In genomic region chr3:195634426-195635261, GRCh38 we compare ENCODE assay signal across 7 cellular contexts. TPM values are rescaled to one million over a fixed set of nuclear protein-coding genes. Genes with fewer than 3 reads are reported as not detected.
DNase-seq lines count a peak whose midpoint lies in the region; ATAC-seq and TF ChIP-seq lines count a peak whose summit lies in the region.
"Not testable (repeated sequence)": the region's sequence is repeated elsewhere in the genome, so short reads cannot be mapped to it uniquely, and the experiment has no call there.

No MANE protein-coding gene starts in this region.

- ATAC-seq in GM18873 (IDR thresholded peaks at IDR 0.05; ENCODE audit: low FRiP score, unreplicated experiment), result peak; percentile 88
- peak; percentile 92 for ATAC-seq in HG02571 (IDR thresholded peaks at IDR 0.05; ENCODE audit: unreplicated experiment)
- peak; percentile 75 for ATAC-seq in HG03558 (IDR thresholded peaks at IDR 0.05; ENCODE audit: extremely low read depth, unreplicated experiment)
- ATAC-seq in sciatic nerve, result peak; percentile 99

- TF ChIP-seq POLR2A in breast epithelium (IDR thresholded peaks at IDR 0.05), result not testable (repeated sequence)

- not testable (repeated sequence) for H3K27me3 ChIP-seq in breast epithelium; iPS-20b (ENCODE audit: insufficient read depth, low read length)

- H3K36me3 ChIP-seq in breast epithelium; iPS-20b (ENCODE audit: insufficient read depth, low read depth, low read length): not testable (repeated sequence)

- DNase-seq in activated CD4-positive, alpha-beta T cell treated with anti-CD3 and anti-CD28 coated beads for 48 hours, result peak; percentile 78
- DNase-seq in breast epithelium (ENCODE audit: low spot score in 2 of 2); sciatic nerve (ENCODE audit: low spot score): not testable (repeated sequence)

- H3K4me1 ChIP-seq in breast epithelium; iPS-20b (ENCODE audit: insufficient read depth, low read length): not testable (repeated sequence)

- TF ChIP-seq CTCF in breast epithelium (IDR thresholded peaks at IDR 0.05), result not testable (repeated sequence)

- intact Hi-C loops in breast epithelium (cut with DNase I; ENCODE audit: low total_unique reads); sciatic nerve (cut with DNase I): not testable (repeated sequence)

- H3K9ac ChIP-seq in iPS-20b (ENCODE audit: low read depth, low read length), result not testable (repeated sequence)

- peak overlapping the region in 1 of 2 donors; percentile 61 for H3K27ac ChIP-seq in breast epithelium
- not testable (repeated sequence) for H3K27ac ChIP-seq in iPS-20b (ENCODE audit: low read length)

- H3K9me3 ChIP-seq in breast epithelium; iPS-20b (ENCODE audit: insufficient read depth, low read depth, low read length): not testable (repeated sequence)

- peak overlapping the region; percentile 40 to 70 (median 52) for H3K4me3 ChIP-seq in breast epithelium
- H3K4me3 ChIP-seq in iPS-20b (ENCODE audit: low read length), result peak overlapping the region; percentile 61; the same call in 1 of the 2 replicates

RNA-seq across cellular contexts. Expression of gene APOD, which starts 50.9 kb away (rescaled TPM):
- total RNA-seq in breast epithelium (1,000 to 10,000 TPM in 2 of 3 donors, 100 to 1,000 TPM in 1; 651 to 2,224 (median 1,247) TPM), sciatic nerve (6,445 TPM)
